9 cellular contexts compared by ENCODE assay signal in the genomic region with DNA sequence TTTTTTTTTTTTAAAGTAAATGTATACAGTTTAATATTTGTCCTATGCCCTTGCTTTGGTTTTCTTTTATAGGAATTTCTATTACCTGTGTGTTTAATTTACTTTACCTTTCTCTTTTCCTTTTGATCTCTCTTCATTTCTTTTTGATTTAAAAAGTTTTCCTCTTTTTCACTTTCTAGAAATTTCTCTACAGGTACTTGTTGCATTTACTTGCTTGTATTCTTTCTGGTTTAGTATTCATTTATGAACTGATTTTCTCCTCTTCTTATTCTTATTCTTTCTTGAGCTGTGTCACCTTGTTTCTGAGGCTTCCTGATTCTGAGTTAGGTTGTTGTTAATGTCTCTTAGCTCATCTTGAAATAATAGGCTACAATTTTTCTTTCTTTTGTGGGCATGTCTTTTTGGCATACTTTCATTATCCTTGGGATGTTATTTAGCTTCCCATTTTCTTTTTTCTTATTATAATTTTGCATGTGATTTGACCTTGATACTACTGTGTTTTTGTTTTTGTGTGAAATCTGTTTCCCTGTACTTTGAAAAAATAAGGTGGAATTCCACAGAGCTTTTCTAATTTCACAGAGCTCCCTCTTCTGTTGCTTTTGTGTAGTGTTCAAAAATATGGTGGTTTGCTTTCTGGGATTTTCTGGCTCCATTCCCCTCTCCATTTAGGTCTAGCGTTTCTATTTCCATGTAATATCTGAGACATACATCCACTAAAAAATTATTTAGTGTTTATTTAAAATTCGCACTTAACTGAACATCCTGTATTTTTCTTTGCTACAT. TPM values are rescaled to one million over a fixed set of nuclear protein-coding genes. Genes with fewer than 3 reads are reported as not detected.
DNase-seq lines count a peak whose midpoint lies in the region; ATAC-seq, FAIRE-seq and TF ChIP-seq lines count a peak whose summit lies in the region.
"Had no signal": no experiment of that assay in that cellular context is flagged by ENCODE, and none has a peak within 500 bp of the region (broad histone marks: within the 10 kb centered on the region; RNA-seq: fewer than 3 reads in every experiment).

No MANE protein-coding gene starts in this region.

- ATAC-seq in K562, result no peak
- no peak for ATAC-seq in mucosa of descending colon
- ATAC-seq in HG03045 (IDR thresholded peaks at IDR 0.05; ENCODE audit: unreplicated experiment), result no peak

- H3K27ac ChIP-seq in K562 (ENCODE audit: extremely low read depth, low read depth, low read length) (no peak overlapping the region), neural cell (ENCODE audit: low read length) (no peak overlapping the region)

- no peaks in the 10 kb centered on the region for H3K9me1 ChIP-seq in K562 (ENCODE audit: control insufficient read depth, insufficient read depth, low read length)

- in situ Hi-C loops in K562 (cut with MboI), result no loop called here

- H3K79me2 ChIP-seq in K562 (ENCODE audit: control insufficient read depth, insufficient read depth, low read length) (no peaks in the 10 kb centered on the region), neural cell (replicated peaks; ENCODE audit: insufficient read depth, low read length) (no peaks in the 10 kb centered on the region)

- CTCF ChIA-PET in K562 (lab: Yijun Ruan, JAX; ENCODE audit: low intra/inter-chr PET ratio), result interaction anchor here (0.8 kb wide), 1 partner anchor 100 kb away, joined by 3 read pairs; no protein-coding TSS in a partner anchor

- POLR2A ChIA-PET in K562 (lab: Yijun Ruan, JAX), result interaction anchor here (0.6 to 1.2 kb wide), 2 partner anchors 9 to 10 kb away, joined by 3 read pairs; no protein-coding TSS in a partner anchor

- H3K4me1 ChIP-seq in K562 (replicated peaks in 1 of 2; ENCODE audit: control insufficient read depth in 2 of 2, insufficient read depth in 2 of 2, low read length in 2 of 2), result no peaks in the 10 kb centered on the region
- no peaks in the 10 kb centered on the region for H3K4me1 ChIP-seq in mucosa of descending colon (ENCODE audit: low read depth)

- H3K36me3 ChIP-seq in K562 (ENCODE audit: control insufficient read depth, insufficient read depth, low read length), result no peaks in the 10 kb centered on the region
- H3K36me3 ChIP-seq in neural cell (ENCODE audit: insufficient read depth, low read length), result no peaks in the 10 kb centered on the region
- H3K36me3 ChIP-seq in mucosa of descending colon (ENCODE audit: low read depth), result no peaks in the 10 kb centered on the region

- peaks cover 2 to 9% of the 10 kb centered on the region in 2 experiments; a peak in 2 of 5 replicates for H3K27me3 ChIP-seq in K562 (ENCODE audit: control insufficient read depth in 2 of 2, insufficient read depth in 2 of 2, low read length in 2 of 2)
- no peaks in the 10 kb centered on the region for H3K27me3 ChIP-seq in neural cell (ENCODE audit: insufficient read depth, low read depth, low read length)

- intact Hi-C loops in K562 (cut with micrococcal nuclease) (no loop called here), mucosa of descending colon (cut with DNase I, micrococcal nuclease) (no loop called here)

- peak; percentile 11 to 42 (median 24); a peak in 2 of 6 replicates for TF ChIP-seq CTCF in K562 (IDR thresholded peaks at IDR 0.05 in 2 of 3, conservative IDR thresholded peaks at IDR 0.05 in 1 of 3; ENCODE audit: insufficient read depth in 2 of 3, low read depth in 1 of 3, low read length in 3 of 3)
- TF ChIP-seq CTCF in neural cell (IDR thresholded peaks at IDR 0.05; ENCODE audit: poor library complexity, severe bottlenecking), result peak; percentile 72
- TF ChIP-seq CTCF in mucosa of descending colon (IDR thresholded peaks at IDR 0.05), result no peak

- no peaks in the 10 kb centered on the region for H3F3A ChIP-seq in neural cell (ENCODE audit: insufficient read depth, low read length, poor library complexity, severe bottlenecking)

- no peak for FAIRE-seq in K562 (lab: Jason Lieb, UNC)

- 0% methylated on average over 2 of the region's 2 CpGs for WGBS in K562 (ENCODE audit: insufficient coverage, low coverage, missing lambda C conversion rate)

- no TSS peak for BruUV-seq in K562 (replicated peaks; lab: Mats Ljungman, UMichigan)

- TF ChIP-seq RAD21 in K562 (CRISPR knock-in tag; conservative IDR thresholded peaks at IDR 0.05 in 1 of 2, IDR thresholded peaks at IDR 0.05 in 1 of 2), result peak in 1 of 2 experiments; percentile 31; a peak in 1 of 4 replicates
- peak; percentile 76 for TF ChIP-seq RAD21 in neural cell (conservative IDR thresholded peaks at IDR 0.05)

- TF ChIP-seq EP300 in K562 (IDR thresholded peaks at IDR 0.05; ENCODE audit: low read length) (no peak), neural cell (conservative IDR thresholded peaks at IDR 0.05; ENCODE audit: poor library complexity, severe bottlenecking) (no peak)

- H3K4me3 ChIP-seq in K562 (no peak overlapping the region), neural cell (ENCODE audit: low read length) (no peak overlapping the region), mucosa of descending colon (no peak overlapping the region)

- TF ChIP-seq POLR2A in K562 (conservative IDR thresholded peaks at IDR 0.05), result no peak

- H2AFZ ChIP-seq in K562 (ENCODE audit: low read depth, low read length), result no peak overlapping the region
- H2AFZ ChIP-seq in neural cell (ENCODE audit: low read depth, low read length), result no peak overlapping the region

- DNase-seq in NCI-H1417 (lab: John Stamatoyannopoulos, UW) (peak in 2 of 3 experiments; percentile 14 to 69), NCI-H1417 treated with DMSO at 0.1 percent for 48 hours (lab: John Stamatoyannopoulos, UW) (no peak), M059J (ENCODE audit: low read depth) (peak; percentile 3), K562 (ENCODE audit: extremely low read depth in 1 of 4, low spot score in 3 of 4) (peak in 2 of 4 experiments; percentile 16 to 18), ecto neural progenitor cell (ENCODE audit: low spot score) (no peak), mucosa of descending colon (no peak)
- DNase-seq: GOT3 had no signal

- 0 out of 2 replicates have a peak, but pooled peaks cover 2% of the 10 kb centered on the region for H3K9me3 ChIP-seq in K562 (replicated peaks; ENCODE audit: control insufficient read depth, insufficient read depth, low read depth, low read length)
- no peaks in the 10 kb centered on the region for H3K9me3 ChIP-seq in neural cell (ENCODE audit: low read length)
- H3K9me3 ChIP-seq in mucosa of descending colon, result no peaks in the 10 kb centered on the region

- H3K4me2 ChIP-seq in K562 (ENCODE audit: insufficient read depth, low read length), result no peak overlapping the region
- H3K4me2 ChIP-seq in neural cell (ENCODE audit: low read length), result no peak overlapping the region

- no peaks in the 10 kb centered on the region for H3K9me2 ChIP-seq in neural cell (ENCODE audit: insufficient read depth, low read length)

- H3K9ac ChIP-seq in K562 (ENCODE audit: insufficient read depth in 1 of 2, low read depth in 2 of 2, low read length in 2 of 2) (no peak overlapping the region), neural cell (ENCODE audit: low read length) (no peak overlapping the region)

- no peaks in the 10 kb centered on the region for H4K20me1 ChIP-seq in K562 (replicated peaks; ENCODE audit: control insufficient read depth, insufficient read depth, low read length)
- H4K20me1 ChIP-seq in neural cell (ENCODE audit: insufficient read depth), result no peaks in the 10 kb centered on the region

TF ChIP-seq in K562, 482 proteins besides CTCF, POLR2A, EP300 and RAD21 (continues in another document):
- TF ChIP-seq KLF16 (IDR thresholded peaks at IDR 0.05) (no peak), SETDB1 (IDR thresholded peaks at IDR 0.05; ENCODE audit: low read length) (no peak)

TF ChIP-seq in neural cell, 6 proteins besides CTCF, POLR2A, EP300 and RAD21:
- peak; percentile 80 for TF ChIP-seq SMC3 (conservative IDR thresholded peaks at IDR 0.05; ENCODE audit: poor library complexity)
- TF ChIP-seq TAF1 (IDR thresholded peaks at IDR 0.05; ENCODE audit: low read depth), result no peak

RNA-seq across cellular contexts. Expression of a gene that starts 25.5 kb away (rescaled TPM):
- total RNA-seq in M059J (2014; rRNA removed; shearing (Covaris generic)), result 15.0 and 21.6 TPM in 2 replicates
- total RNA-seq in K562 (2011; cell fraction: chromatin; rRNA removed; ENCODE audit: low replicate concordance), result 12.2 and 32.5 TPM in 2 replicates
- total RNA-seq in K562 (2011; cell fraction: nucleolus; rRNA removed), result 7.8 and 11.6 TPM in 2 replicates
- 12.4 and 12.6 TPM in 2 replicates for total RNA-seq in K562 (2011; cell fraction: nucleoplasm; rRNA removed)
- total RNA-seq in K562 (2014; rRNA removed), result 16.5 and 17.7 TPM in 2 replicates
- total RNA-seq in K562 (2014; rRNA removed; fragmentation: Illumina TruSeq; extraction: Trizol), result 17.2 and 17.7 TPM in 2 replicates
- total RNA-seq in K562 (2015; rRNA removed; fragmentation: Illumina TruSeq; extraction: Trizol), result 26.3 and 29.2 TPM in 2 replicates
- total RNA-seq in K562 (2021), result 12.5 and 15.7 TPM in 2 replicates
- polyA plus RNA-seq in K562 (2011; rRNA removed), result 8.3 and 13.8 TPM in 2 replicates
- 4.0 and 7.1 TPM in 2 replicates for polyA plus RNA-seq in K562 (2011; cell fraction: cytosol; rRNA removed)
- 8.1 and 13.6 TPM in 2 replicates for polyA plus RNA-seq in K562 (2011; cell fraction: nucleus; rRNA removed)
- 7.3 and 7.4 TPM in 2 replicates for polyA plus RNA-seq in K562 (2012)
- polyA plus RNA-seq in K562 (2014; fragmentation: Illumina TruSeq; extraction: Trizol), result 11.7 and 13.6 TPM in 2 replicates
- 1 to 10 TPM; 1.4 to 2.2 TPM for polyA plus RNA-seq in K562 (2014; fragmentation: Nextera tagmentation; extraction: Ambion mirVana)
- 9.6 and 9.7 TPM in 2 replicates for polyA plus RNA-seq in K562 (2014; rRNA removed)
- polyA minus RNA-seq in K562 (2011; rRNA and poly(A)+ RNA removed), result 26.2 and 37.6 TPM in 2 replicates
- polyA minus RNA-seq in K562 (2011; cell fraction: cytosol; rRNA and poly(A)+ RNA removed), result 9.4 and 18.3 TPM in 2 replicates
- polyA minus RNA-seq in K562 (2011; cell fraction: nucleus; rRNA and poly(A)+ RNA removed), result 23.9 and 30.6 TPM in 2 replicates
- polyA plus RNA-seq in neural cell, result 12.2 and 20.5 TPM in 2 replicates
- polyA minus RNA-seq in neural cell, result 130 and 142 TPM in 2 replicates
- total RNA-seq in mucosa of descending colon, result 10 to 100 TPM; 18.3 to 26.6 (median 21.5) TPM

Comparison
In these comparisons a context has a peak if more than half of its experiments do, and no peak if none do; other contexts are left out.
1. DNase-seq: peak in NCI-H1417 (2 of 3) and M059J (single experiment); none in NCI-H1417 treated with DMSO at 0.1 percent for 48 hours (single experiment), ecto neural progenitor cell (single experiment) and mucosa of descending colon (0 of 3).